Comparison of ENCODE assay signal across 1 cellular context in the genomic region with DNA sequence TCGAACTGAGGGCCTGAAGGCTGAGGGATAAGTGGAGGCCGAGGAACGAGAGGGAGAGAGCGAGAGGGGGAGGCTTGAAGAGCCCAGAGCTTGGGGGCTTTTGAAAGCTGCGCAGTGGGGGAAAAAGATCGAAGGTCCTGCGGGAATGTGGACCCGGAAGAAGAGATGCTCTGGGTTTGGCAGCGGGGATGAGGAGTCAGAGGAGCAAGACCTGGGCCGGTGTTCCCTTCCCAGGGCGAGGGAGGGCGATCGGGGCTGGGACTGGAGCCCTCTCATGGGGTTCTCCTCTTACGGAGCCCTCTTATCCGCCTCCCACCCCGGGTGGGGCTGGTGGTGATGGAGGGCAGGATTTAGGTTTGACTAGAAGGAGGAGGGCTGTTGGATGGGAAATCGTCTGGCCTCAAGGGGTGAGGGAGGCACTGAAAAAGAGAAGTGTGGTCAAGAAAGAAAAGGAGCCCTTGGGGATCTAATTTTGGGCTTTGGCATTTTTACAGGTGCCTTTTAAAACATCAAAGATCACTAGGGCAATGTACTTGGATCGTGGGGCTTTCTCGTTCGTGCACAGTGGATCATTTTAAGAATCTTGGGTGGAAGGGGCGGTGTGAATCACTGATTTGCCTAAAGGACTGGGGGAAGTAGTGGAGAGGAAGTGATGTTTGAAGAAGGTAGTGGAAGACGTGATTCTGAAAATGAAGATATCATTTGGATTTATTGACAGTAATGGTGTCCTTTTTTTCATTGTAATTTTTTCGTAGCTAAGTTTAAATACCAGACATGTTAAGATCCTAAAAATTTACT.
TF ChIP-seq lines count a peak whose summit lies in the region.

No MANE protein-coding gene starts in this region.

TF ChIP-seq in K562, 482 proteins besides CTCF, POLR2A, EP300 and RAD21 (continued from another document):
- TF ChIP-seq AFF1 (IDR thresholded peaks at IDR 0.05; ENCODE audit: low read depth in 1 of 2, partially characterized antibody in 2 of 2): peak in 1 of 2 experiments; percentile 15
- TF ChIP-seq, protein P1, sequence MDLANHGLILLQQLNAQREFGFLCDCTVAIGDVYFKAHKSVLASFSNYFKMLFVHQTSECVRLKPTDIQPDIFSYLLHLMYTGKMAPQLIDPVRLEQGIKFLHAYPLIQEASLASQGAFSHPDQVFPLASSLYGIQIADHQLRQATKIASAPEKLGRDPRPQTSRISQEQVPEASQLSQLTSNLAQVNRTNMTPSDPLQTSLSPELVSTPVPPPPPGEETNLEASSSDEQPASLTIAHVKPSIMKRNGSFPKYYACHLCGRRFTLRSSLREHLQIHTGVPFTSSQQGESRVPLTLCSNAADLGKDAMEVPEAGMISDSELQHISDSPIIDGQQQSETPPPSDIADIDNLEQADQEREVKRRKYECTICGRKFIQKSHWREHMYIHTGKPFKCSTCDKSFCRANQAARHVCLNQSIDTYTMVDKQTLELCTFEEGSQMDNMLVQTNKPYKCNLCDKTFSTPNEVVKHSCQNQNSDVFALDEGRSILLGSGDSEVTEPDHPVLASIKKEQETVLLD (IDR thresholded peaks at IDR 0.05): peak; percentile 19
- no peak for TF ChIP-seq THRAP3 (IDR thresholded peaks at IDR 0.05; ENCODE audit: borderline replicate concordance)
- TF ChIP-seq ZBTB7A (IDR thresholded peaks at IDR 0.05; ENCODE audit: borderline replicate concordance, control insufficient read depth, low read depth, low read length): peak; percentile 7; the same call in 1 of the 2 replicates
- TF ChIP-seq RREB1 (CRISPR knock-in tag; IDR thresholded peaks at IDR 0.05): 0 out of 2 replicates have a peak, but pooled peaks have one; percentile 50
- TF ChIP-seq MEF2D (tag; conservative IDR thresholded peaks at IDR 0.05; ENCODE audit: low read depth): 0 out of 2 replicates have a peak, but pooled peaks have one; percentile 32
- TF ChIP-seq ZNF263 (CRISPR knock-in tag; IDR thresholded peaks at IDR 0.05; ENCODE audit: borderline replicate concordance): peak; percentile 60
- peak; percentile 66; the same call in 1 of the 2 replicates for TF ChIP-seq SMARCA5 (IDR thresholded peaks at IDR 0.05)
- no peak for TF ChIP-seq PCBP2 (IDR thresholded peaks at IDR 0.05; ENCODE audit: low read depth, low read length, poor library complexity, severe bottlenecking)
